Comparison of ENCODE assay signal across 29 cellular contexts in genomic region chr16:79988721-79989220, GRCh38.
"Had no signal": no experiment of that assay in that cellular context is flagged by ENCODE, and none has a peak within 500 bp of the region (broad histone marks: within the 10 kb centered on the region; RNA-seq: fewer than 3 reads in every experiment).

No MANE protein-coding gene starts in this region.

- H3K27ac ChIP-seq: body of pancreas, Peyer's patch, SJSA1 had no signal

- H3K4me1 ChIP-seq: body of pancreas, Peyer's patch had no signal

- H3K9me3 ChIP-seq: body of pancreas, Peyer's patch, SJSA1 had no signal

- H3K36me3 ChIP-seq: Peyer's patch, SJSA1 had no signal

- DNase-seq: activated CD4-positive, alpha-beta T cell treated with anti-CD3 and anti-CD28 coated beads, Interleukin-2, amount 10 ng/mL, durations not matched to agents 24 days and 14 days; activated CD4-positive, alpha-beta T cell treated with anti-CD3 and anti-CD28 coated beads, Interleukin-2, amount 50 U/mL, for 4 hours; activated CD8-positive, alpha-beta T cell treated with anti-CD3 and anti-CD28 coated beads for 36 hours; activated effector memory CD4-positive, alpha-beta T cell treated with anti-CD3 and anti-CD28 coated beads, Interleukin-2, amount 50 U/mL, for 16 hours; activated naive CD4-positive, alpha-beta T cell; activated naive CD4-positive, alpha-beta T cell treated with anti-CD3 and anti-CD28 coated beads, Interleukin-2, amount 50 U/mL, for 16 hours; activated naive CD8-positive, alpha-beta T cell treated with anti-CD3 and anti-CD28 coated beads for 36 hours; activated T-cell treated with anti-CD3 and anti-CD28 coated beads, Interleukin-2, amount 50 U/mL, for 1 hour; activated T-cell treated with anti-CD3 and anti-CD28 coated beads, Interleukin-2, amount 50 U/mL, for 72 hours; amniotic stem cell; aorta; body of pancreas; caudate nucleus; NCI-H1092 treated with DMSO at 0.1 percent for 48 hours; NCI-H1436; NCI-H1694; NCI-H1930; NCI-H2081 treated with DMSO at 0.1 percent for 48 hours; NCI-H510A; NCI-H526; NCI-H748 treated with DMSO at 0.1 percent for 48 hours; NK-92 treated with Interleukin-12 subunit alpha and Interleukin-12 subunit beta, amount 100 ng/mL, for 24 hours; PC-3; Peyer's patch; RPMI8226; SHP77 treated with DMSO at 0.1 percent for 48 hours; SW 1271; T1000 had no signal

- H3K4me3 ChIP-seq: body of pancreas, Peyer's patch, SJSA1 had no signal

- H3K27me3 ChIP-seq: body of pancreas, Peyer's patch, SJSA1 had no signal
